ENCODE assay signal across 24 cellular contexts in genomic region chr7:14888904-14889482, GRCh38. TPM values are rescaled to one million over a fixed set of nuclear protein-coding genes. Genes with fewer than 3 reads are reported as not detected.
DNase-seq lines count a peak whose midpoint lies in the region; FAIRE-seq and TF ChIP-seq lines count a peak whose summit lies in the region.
"Had no signal": no experiment of that assay in that cellular context is flagged by ENCODE, and none has a peak within 500 bp of the region (broad histone marks: within the 10 kb centered on the region; RNA-seq: fewer than 3 reads in every experiment).

No MANE protein-coding gene starts in this region.

- H3K4me3 ChIP-seq in fibroblast of the aortic adventitia (ENCODE audit: low read depth, low read length): no peak overlapping the region
- H3K4me3 ChIP-seq: A549, cardiac muscle cell, prostate gland had no signal

- H3K27ac Mint-ChIP-seq in activated T-helper 2 cell treated with anti-CD3 and anti-CD28 coated beads, Interferon-gamma antibody, Interleukin-2, Interleukin-4, amounts not matched to agents 10 μg/mL and 5 μg/mL and 100 μg/mL, durations not matched to agents 14 hours and 24 hours and 36 hours: no peak overlapping the region
- H3K27ac Mint-ChIP-seq: activated CD4-positive, alpha-beta T cell treated with anti-CD3 and anti-CD28 coated beads, Interleukin-2, amount 10 ng/mL, durations not matched to agents 24 days and 14 days; dendritic cell treated with granulocyte-macrophage colony-stimulating factor and Interleukin-4, amounts not matched to agents 40 ng/mL and 50 ng/mL, for 4 days; IgD-negative memory B cell; T-helper 2 cell treated with Interferon-gamma antibody and Interleukin-4, amounts not matched to agents 5 μg/mL and 100 μg/mL, for 36 hours; type B pancreatic cell had no signal

- DNase-seq in NCI-H446 treated with DMSO at 0.1 percent for 48 hours (lab: John Stamatoyannopoulos, UW) (peak; percentile 35), NCI-H446 (lab: John Stamatoyannopoulos, UW) (no peak), NCI-H69 (lab: John Stamatoyannopoulos, UW) (peak; percentile 94), fibroblast of the aortic adventitia (ENCODE audit: low read depth) (peak; percentile 64), G401 (ENCODE audit: low spot score) (no peak), GM12891 (ENCODE audit: insufficient read length, low spot score) (no peak), cortex of kidney (lab: John Stamatoyannopoulos, UW) (no peak)
- no peak for DNase-seq in activated T-helper 2 cell treated with anti-CD3 and anti-CD28 coated beads, Interferon-gamma antibody, Interleukin-2, Interleukin-4, amounts not matched to agents 10 μg/mL and 5 μg/mL and 100 μg/mL, durations not matched to agents 14 hours and 24 hours and 36 hours (ENCODE audit: low spot score)
- DNase-seq: activated CD4-positive, alpha-beta T cell treated with anti-CD3 and anti-CD28 coated beads, Interleukin-2, amount 10 ng/mL, durations not matched to agents 24 days and 14 days; activated naive CD4-positive, alpha-beta T cell treated with Interleukin-2 at 50 U/mL for 16 hours; activated T-cell treated with anti-CD3 and anti-CD28 coated beads, Interleukin-2, amount 50 U/mL, for 4 hours; DND-41; kidney glomerular epithelial cell; NCI-H1436; stimulated activated CD8-positive, alpha-beta memory T cell treated with anti-CD3 and anti-CD28 coated beads, Interleukin-4, amount 100 ng/mL, for 48 hours had no signal

- intact Hi-C loops in activated T-helper 2 cell treated with anti-CD3 and anti-CD28 coated beads, Interferon-gamma antibody, Interleukin-2, Interleukin-4, amounts not matched to agents 10 μg/mL and 5 μg/mL and 100 μg/mL, durations not matched to agents 14 hours and 24 hours and 36 hours (cut with micrococcal nuclease): no loop called here

- FAIRE-seq in GM12891 (lab: Jason Lieb, UNC): no peak
- FAIRE-seq: A549 had no signal

- no peak overlapping the region for H3K4me3 Mint-ChIP-seq in activated T-helper 2 cell treated with anti-CD3 and anti-CD28 coated beads, Interferon-gamma antibody, Interleukin-2, Interleukin-4, amounts not matched to agents 10 μg/mL and 5 μg/mL and 100 μg/mL, durations not matched to agents 14 hours and 24 hours and 36 hours (ENCODE audit: low read depth)
- H3K4me3 Mint-ChIP-seq: activated CD4-positive, alpha-beta T cell treated with anti-CD3 and anti-CD28 coated beads, Interleukin-2, amount 10 ng/mL, durations not matched to agents 24 days and 14 days; activated T-cell treated with anti-CD3 and anti-CD28 coated beads, Interleukin-2, amount 50 U/mL, for 4 hours; dendritic cell treated with granulocyte-macrophage colony-stimulating factor and Interleukin-4, amounts not matched to agents 40 ng/mL and 50 ng/mL, for 4 days; IgD-negative memory B cell; T-helper 2 cell treated with Interferon-gamma antibody and Interleukin-4, amounts not matched to agents 5 μg/mL and 100 μg/mL, for 36 hours; type B pancreatic cell had no signal

- no peak for TF ChIP-seq POLR2A in GM12891 (IDR thresholded peaks at IDR 0.05; ENCODE audit: low read depth, low read length)

- in situ Hi-C loops in G401 (cut with HindIII; ENCODE audit: low sequenced_read_pairs): no loop called here

- H3K36me3 Mint-ChIP-seq in activated T-helper 2 cell treated with anti-CD3 and anti-CD28 coated beads, Interferon-gamma antibody, Interleukin-2, Interleukin-4, amounts not matched to agents 10 μg/mL and 5 μg/mL and 100 μg/mL, durations not matched to agents 14 hours and 24 hours and 36 hours (ENCODE audit: low read depth): no peaks in the 10 kb centered on the region
- H3K36me3 Mint-ChIP-seq: IgD-negative memory B cell, type B pancreatic cell had no signal

- H3K27me3 Mint-ChIP-seq in activated T-helper 2 cell treated with anti-CD3 and anti-CD28 coated beads, Interferon-gamma antibody, Interleukin-2, Interleukin-4, amounts not matched to agents 10 μg/mL and 5 μg/mL and 100 μg/mL, durations not matched to agents 14 hours and 24 hours and 36 hours (ENCODE audit: low read depth): no peaks in the 10 kb centered on the region
- H3K27me3 Mint-ChIP-seq: activated CD4-positive, alpha-beta T cell treated with anti-CD3 and anti-CD28 coated beads, Interleukin-2, amount 10 ng/mL, durations not matched to agents 24 days and 14 days; dendritic cell treated with granulocyte-macrophage colony-stimulating factor and Interleukin-4, amounts not matched to agents 40 ng/mL and 50 ng/mL, for 4 days; IgD-negative memory B cell had no signal

- peaks cover 3% of the 10 kb centered on the region for H3K9me3 Mint-ChIP-seq in activated T-helper 2 cell treated with anti-CD3 and anti-CD28 coated beads, Interferon-gamma antibody, Interleukin-2, Interleukin-4, amounts not matched to agents 10 μg/mL and 5 μg/mL and 100 μg/mL, durations not matched to agents 14 hours and 24 hours and 36 hours
- H3K9me3 Mint-ChIP-seq: activated CD4-positive, alpha-beta T cell treated with anti-CD3 and anti-CD28 coated beads, Interleukin-2, amount 10 ng/mL, durations not matched to agents 24 days and 14 days; dendritic cell treated with granulocyte-macrophage colony-stimulating factor and Interleukin-4, amounts not matched to agents 40 ng/mL and 50 ng/mL, for 4 days; type B pancreatic cell had no signal

- no peaks in the 10 kb centered on the region for H3K4me1 Mint-ChIP-seq in activated T-helper 2 cell treated with anti-CD3 and anti-CD28 coated beads, Interferon-gamma antibody, Interleukin-2, Interleukin-4, amounts not matched to agents 10 μg/mL and 5 μg/mL and 100 μg/mL, durations not matched to agents 14 hours and 24 hours and 36 hours (ENCODE audit: low read depth)
- H3K4me1 Mint-ChIP-seq: activated CD4-positive, alpha-beta T cell treated with anti-CD3 and anti-CD28 coated beads, Interleukin-2, amount 10 ng/mL, durations not matched to agents 24 days and 14 days; IgD-negative memory B cell had no signal

- TF ChIP-seq CTCF in fibroblast of the aortic adventitia (IDR thresholded peaks at IDR 0.05; ENCODE audit: insufficient read depth, low read length): no peak

TF ChIP-seq in GM12891, 5 proteins besides CTCF, POLR2A, EP300 and RAD21:
- no peak for TF ChIP-seq PAX5 (IDR thresholded peaks at IDR 0.05; ENCODE audit: insufficient read depth, low read length, severe bottlenecking)
- TF ChIP-seq POU2F2 (IDR thresholded peaks at IDR 0.05; ENCODE audit: low read depth, low read length): no peak
- no peak for TF ChIP-seq TAF1 (IDR thresholded peaks at IDR 0.05; ENCODE audit: low read depth, low read length)
- TF ChIP-seq SPI1 (IDR thresholded peaks at IDR 0.05; ENCODE audit: low read depth, low read length): no peak
- TF ChIP-seq POLR2AphosphoS5 (IDR thresholded peaks at IDR 0.05; ENCODE audit: low read depth, low read length): no peak

RNA-seq across cellular contexts. Expression of gene DGKB, which starts 13.6 kb away (rescaled TPM):
- total RNA-seq in fibroblast of the aortic adventitia (ENCODE audit: low replicate concordance): 0.36 and 1.2 TPM in 2 replicates
- not detected in 2 replicates for total RNA-seq in G401 (2014; rRNA removed; shearing (Covaris generic))
- polyA plus RNA-seq in GM12891 (2012; ENCODE audit: low read depth, missing spikeins): not detected
- total RNA-seq in activated T-helper 2 cell treated with anti-CD3 and anti-CD28 coated beads, Interferon-gamma antibody, Interleukin-2, Interleukin-4, amounts not matched to agents 10 μg/mL and 5 μg/mL and 100 μg/mL, durations not matched to agents 14 hours and 24 hours and 36 hours: not detected in 2 replicates
- total RNA-seq: activated CD4-positive, alpha-beta T cell treated with anti-CD3 and anti-CD28 coated beads, Interleukin-2, amount 10 ng/mL, durations not matched to agents 24 days and 14 days; activated T-cell treated with anti-CD3 and anti-CD28 coated beads, Interleukin-2, amount 50 U/mL, for 4 hours; lung microvascular endothelial cell; OCI-LY7 had no signal
- polyA plus RNA-seq: IgD-negative memory B cell had no signal

Comparison
In these comparisons a context has a peak if more than half of its experiments do, and no peak if none do; other contexts are left out.
1. DNase-seq: peak in NCI-H446 treated with DMSO at 0.1 percent for 48 hours (single experiment), NCI-H69 (single experiment) and fibroblast of the aortic adventitia (single experiment); none in NCI-H446 (0 of 2), G401 (single experiment), GM12891 (single experiment), cortex of kidney (single experiment) and activated T-helper 2 cell treated with anti-CD3 and anti-CD28 coated beads, Interferon-gamma antibody, Interleukin-2, Interleukin-4, amounts not matched to agents 10 μg/mL and 5 μg/mL and 100 μg/mL, durations not matched to agents 14 hours and 24 hours and 36 hours (single experiment).